ENCODE assay signal across 7 cellular contexts in genomic region chr17:19744922-19745757, GRCh38. TPM values are rescaled to one million over a fixed set of nuclear protein-coding genes. Genes with fewer than 3 reads are reported as not detected.
DNase-seq lines count a peak whose midpoint lies in the region; ATAC-seq, FAIRE-seq and TF ChIP-seq lines count a peak whose summit lies in the region.

No MANE protein-coding gene starts in this region.

- DNase-seq in NCI-H1105 treated with DMSO at 0.1 percent for 48 hours (lab: John Stamatoyannopoulos, UW) (peak; percentile 70), keratinocyte (ENCODE audit: low read depth, low spot score) (no peak), OCI-M2 (lab: John Stamatoyannopoulos, UW; ENCODE audit: unreplicated experiment) (no peak)
- peak; percentile 90 for DNase-seq in activated CD4-positive, CD25-positive, alpha-beta regulatory T cell treated with anti-CD3 and anti-CD28 coated beads, Interleukin-2, amount 50 U/mL, for 72 hours
- peak; percentile 71 to 80 for DNase-seq in central memory CD8-positive, alpha-beta T cell (ENCODE audit: low spot score in 2 of 2)
- peak; percentile 84 for DNase-seq in stimulated activated CD4-positive, alpha-beta T cell treated with anti-CD3 and anti-CD28 coated beads, Interleukin-12 subunit alpha, Interleukin-12 subunit beta, amount 100 ng/mL, for 4 hours

- no peaks in the 10 kb centered on the region for H3K79me2 ChIP-seq in keratinocyte (ENCODE audit: control insufficient read depth, insufficient read depth, low read length)

- H3K27me3 Mint-ChIP-seq in central memory CD8-positive, alpha-beta T cell, result peaks cover 26% of the 10 kb centered on the region

- peak overlapping the region; percentile 33 for H3K9ac ChIP-seq in keratinocyte (ENCODE audit: control insufficient read depth, extremely low read depth, insufficient read depth, low read length)

- no peaks in the 10 kb centered on the region for H3K9me1 ChIP-seq in keratinocyte (ENCODE audit: control insufficient read depth, extremely low read depth, insufficient read depth, low read length)

- H4K20me1 ChIP-seq in keratinocyte (ENCODE audit: control insufficient read depth, extremely low read depth, insufficient read depth, low read length), result no peaks in the 10 kb centered on the region

- no peaks in the 10 kb centered on the region for H3K36me3 ChIP-seq in keratinocyte (ENCODE audit: control insufficient read depth in 2 of 2, extremely low read depth in 1 of 2, insufficient read depth in 2 of 2, low read length in 2 of 2)

- peak overlapping the region; percentile 77 for H3K4me2 ChIP-seq in keratinocyte (ENCODE audit: control insufficient read depth, extremely low read depth, insufficient read depth, low read depth, low read length)

- peaks cover 1% of the 10 kb centered on the region for H3K36me3 Mint-ChIP-seq in central memory CD8-positive, alpha-beta T cell (ENCODE audit: insufficient read depth)

- H3K4me1 ChIP-seq in keratinocyte (ENCODE audit: control insufficient read depth, extremely low read depth, insufficient read depth, low read length), result peaks cover 30% of the 10 kb centered on the region

- dilution Hi-C loops in keratinocyte (cut with MboI; ENCODE audit: extremely low pct_ligation_motif_present, low sequenced_read_pairs), result no loop called here

- no peaks in the 10 kb centered on the region for H3K4me1 Mint-ChIP-seq in central memory CD8-positive, alpha-beta T cell

- peak; percentile 49 for ATAC-seq in GM18858 (IDR thresholded peaks at IDR 0.05; ENCODE audit: unreplicated experiment)
- peak; percentile 82 for ATAC-seq in central memory CD8-positive, alpha-beta T cell (replicated peaks; ENCODE audit: extremely low read depth, poor library complexity, severe bottlenecking)

- peak; percentile 26 for FAIRE-seq in keratinocyte (lab: Jason Lieb, UNC)

- H3K4me3 ChIP-seq in keratinocyte (ENCODE audit: control insufficient read depth in 2 of 3, extremely low read depth in 1 of 3, insufficient read depth in 2 of 3, low read depth in 1 of 3, low read length in 3 of 3), result peak overlapping the region in 2 of 3 experiments; percentile 21 to 49

- H3K9me3 ChIP-seq in keratinocyte (ENCODE audit: control insufficient read depth, low read depth, low read length), result no peaks in the 10 kb centered on the region

- no peak overlapping the region for H3K27ac Mint-ChIP-seq in central memory CD8-positive, alpha-beta T cell (ENCODE audit: low read depth)

- H3K27me3 ChIP-seq in keratinocyte (ENCODE audit: control insufficient read depth, extremely low read depth, insufficient read depth, low read length), result no peaks in the 10 kb centered on the region

- H2AFZ ChIP-seq in keratinocyte (ENCODE audit: control insufficient read depth, low read length), result peak overlapping the region; percentile 74

- H3K27ac ChIP-seq in keratinocyte (ENCODE audit: control insufficient read depth, insufficient read depth, low read length), result no peak overlapping the region

- peak; percentile 62 to 99 (median 87) for TF ChIP-seq CTCF in keratinocyte (optimal IDR thresholded peaks at IDR 0.05 in 1 of 3, IDR thresholded peaks at IDR 0.05 in 1 of 3, conservative IDR thresholded peaks at IDR 0.05 in 1 of 3; ENCODE audit: extremely low read depth in 1 of 3, insufficient read depth in 2 of 3, low read length in 3 of 3)

- H3K9me3 Mint-ChIP-seq in central memory CD8-positive, alpha-beta T cell, result no peaks in the 10 kb centered on the region

- H3K4me3 Mint-ChIP-seq in central memory CD8-positive, alpha-beta T cell, result peak overlapping the region; percentile 76

RNA-seq across cellular contexts. Expression of gene ALDH3A1, which starts 3.0 kb away (rescaled TPM):
- polyA plus RNA-seq in keratinocyte, result 2.0 to 8.4 TPM (median 5.8 TPM) in 3 replicates
- polyA plus RNA-seq in keratinocyte (2011; ENCODE audit: low read depth), result 1.5 TPM
- 5.9 and 11.1 TPM in 2 replicates for polyA plus RNA-seq in keratinocyte (2011; cell fraction: cytosol; rRNA removed)
- polyA plus RNA-seq in keratinocyte (2011; cell fraction: nucleus; rRNA removed), result 6.9 and 10.3 TPM in 2 replicates
- 1.9 and 4.5 TPM in 2 replicates for polyA plus RNA-seq in keratinocyte (2012; ENCODE audit: low replicate concordance)
- polyA minus RNA-seq in keratinocyte, result 0.89 to 6.7 TPM (median 3.4 TPM) in 3 replicates
- polyA minus RNA-seq in keratinocyte (2011; cell fraction: cytosol; rRNA and poly(A)+ RNA removed), result 7.3 TPM
- 4.6 and 5.6 TPM in 2 replicates for polyA minus RNA-seq in keratinocyte (2011; cell fraction: nucleus; rRNA and poly(A)+ RNA removed)

RNA-seq across cellular contexts. Expression of gene SLC47A2, which starts 28.8 kb away (rescaled TPM):
- 0.15 to 2.2 TPM (median 0.88 TPM) in 3 replicates for polyA plus RNA-seq in keratinocyte
- polyA plus RNA-seq in keratinocyte (2011; ENCODE audit: low read depth), result not detected
- 0.05 and 0.08 TPM in 2 replicates for polyA plus RNA-seq in keratinocyte (2011; cell fraction: cytosol; rRNA removed)
- polyA plus RNA-seq in keratinocyte (2011; cell fraction: nucleus; rRNA removed), result 1.4 and 2.0 TPM in 2 replicates
- polyA plus RNA-seq in keratinocyte (2012; ENCODE audit: low replicate concordance), result 0.16 and 0.21 TPM in 2 replicates
- polyA minus RNA-seq in keratinocyte, result 0.56 to 3.0 TPM (median 0.83 TPM) in 3 replicates
- not detected for polyA minus RNA-seq in keratinocyte (2011; cell fraction: cytosol; rRNA and poly(A)+ RNA removed)
- 0.74 and 1.1 TPM in 2 replicates for polyA minus RNA-seq in keratinocyte (2011; cell fraction: nucleus; rRNA and poly(A)+ RNA removed)

Comparison
In these comparisons a context has a peak if more than half of its experiments do, and no peak if none do; other contexts are left out.
1. DNase-seq: peak in NCI-H1105 treated with DMSO at 0.1 percent for 48 hours (single experiment), activated CD4-positive, CD25-positive, alpha-beta regulatory T cell treated with anti-CD3 and anti-CD28 coated beads, Interleukin-2, amount 50 U/mL, for 72 hours (single experiment), central memory CD8-positive, alpha-beta T cell (2 of 2) and stimulated activated CD4-positive, alpha-beta T cell treated with anti-CD3 and anti-CD28 coated beads, Interleukin-12 subunit alpha, Interleukin-12 subunit beta, amount 100 ng/mL, for 4 hours (single experiment); none in keratinocyte (single experiment) and OCI-M2 (single experiment).